Comparison of ENCODE assay signal across 8 cellular contexts in genomic region chr5:177553671-177554429, GRCh38. TPM values are rescaled to one million over a fixed set of nuclear protein-coding genes. Genes with fewer than 3 reads are reported as not detected.
DNase-seq lines count a peak whose midpoint lies in the region; ATAC-seq and TF ChIP-seq lines count a peak whose summit lies in the region.

No MANE protein-coding gene starts in this region.

- no peak overlapping the region for H2AFZ ChIP-seq in GM23338
- 0 out of 2 replicates have a peak overlapping the region, but pooled peaks have one; percentile 12 for H2AFZ ChIP-seq in Loucy (ENCODE audit: low read length)

- H3K4me2 ChIP-seq in GM23338 (peak overlapping the region; percentile 99), Loucy (ENCODE audit: low read depth, low read length, poor library complexity, severe bottlenecking) (peak overlapping the region; percentile 86)

- DNase-seq in GM10248 (ENCODE audit: extremely low spot score): peak; percentile 69
- DNase-seq in GM23338 (ENCODE audit: low spot score): peak; percentile 42
- peak; percentile 53 to 57 for DNase-seq in activated T-cell treated with anti-CD3 and anti-CD28 coated beads, Interleukin-2, amount 50 U/mL, for 72 hours
- peak; percentile 60 for DNase-seq in germinal center (ENCODE audit: low spot score)
- peak; percentile 45 for DNase-seq in occipital lobe (lab: John Stamatoyannopoulos, UW)
- peak; percentile 83 for DNase-seq in upper lobe of right lung
- DNase-seq in DMS114 treated with DMSO at 0.1 percent for 48 hours (lab: John Stamatoyannopoulos, UW; ENCODE audit: unreplicated experiment): no peak

- H4K20me1 ChIP-seq in GM23338 (replicated peaks; ENCODE audit: insufficient read depth) (peaks cover 40% of the 10 kb centered on the region), Loucy (ENCODE audit: insufficient read depth, low read length, poor library complexity, severe bottlenecking) (peaks cover 15% of the 10 kb centered on the region)

- H3K9me2 ChIP-seq in GM23338 (ENCODE audit: insufficient read depth): no peaks in the 10 kb centered on the region
- H3K9me2 ChIP-seq in Loucy (replicated peaks; ENCODE audit: low read depth, low read length): no peaks in the 10 kb centered on the region

- H3K4me3 Mint-ChIP-seq in GM23338: peak overlapping the region; percentile 85
- peak overlapping the region; percentile 82 to 92 for H3K4me3 Mint-ChIP-seq in activated T-cell treated with anti-CD3 and anti-CD28 coated beads, Interleukin-2, amount 50 U/mL, for 72 hours

- H3K79me2 ChIP-seq in GM23338 (replicated peaks; ENCODE audit: insufficient read depth): peaks cover 50% of the 10 kb centered on the region
- H3K79me2 ChIP-seq in Loucy (ENCODE audit: insufficient read depth, low read length): peaks cover 39% of the 10 kb centered on the region

- intact Hi-C loops in upper lobe of right lung (cut with DNase I): no loop called here

- H3K4me1 ChIP-seq in GM23338 (ENCODE audit: insufficient read depth) (peaks cover 10% of the 10 kb centered on the region; the same call in 1 of the 2 replicates), Loucy (ENCODE audit: insufficient read depth, low read length, poor library complexity, severe bottlenecking) (peaks cover 25% of the 10 kb centered on the region), upper lobe of right lung (peaks cover 12% of the 10 kb centered on the region)

- H3K9me3 ChIP-seq in Loucy (ENCODE audit: insufficient read depth, low read depth, low read length) (no peaks in the 10 kb centered on the region), upper lobe of right lung (no peaks in the 10 kb centered on the region)

- POLR2A ChIA-PET in GM10248 (lab: Yijun Ruan, JAX): no interaction called here

- CTCF ChIA-PET in GM10248 (lab: Yijun Ruan, JAX): interaction anchor here (0.9 to 1.1 kb wide), 3 partner anchors 8 to 150 kb away, joined by 3 read pairs; no protein-coding TSS in a partner anchor

- TF ChIP-seq CTCF in GM10248 (IDR thresholded peaks at IDR 0.05; ENCODE audit: control extremely low read depth, extremely low read depth, low read depth, missing control alignments) (no peak), GM23338 (conservative IDR thresholded peaks at IDR 0.05; ENCODE audit: low read depth in 2 of 2) (no peak), Loucy (conservative IDR thresholded peaks at IDR 0.05; ENCODE audit: low read length) (no peak), upper lobe of right lung (IDR thresholded peaks at IDR 0.05) (no peak)

- H3K36me3 Mint-ChIP-seq in GM23338 (ENCODE audit: low read depth): peaks cover 22% of the 10 kb centered on the region
- H3K36me3 Mint-ChIP-seq in activated T-cell treated with anti-CD3 and anti-CD28 coated beads, Interleukin-2, amount 50 U/mL, for 72 hours (ENCODE audit: insufficient read depth in 2 of 2): peaks cover 6 to 8% of the 10 kb centered on the region in 2 donors

- ATAC-seq in GM23338 (peak; percentile 61), upper lobe of right lung (peak; percentile 60)
- peak; percentile 16 to 59 for ATAC-seq in activated T-cell treated with anti-CD3 and anti-CD28 coated beads, Interleukin-2, amount 50 U/mL, for 72 hours (replicated peaks in 1 of 2)

- H3K4me3 ChIP-seq in GM23338: peak overlapping the region; percentile 98
- H3K4me3 ChIP-seq in Loucy (ENCODE audit: low read length, poor library complexity, severe bottlenecking): peak overlapping the region; percentile 79
- peak overlapping the region; percentile 95 for H3K4me3 ChIP-seq in upper lobe of right lung

- H3K27ac ChIP-seq in GM23338 (ENCODE audit: low read depth) (0 out of 2 replicates have a peak overlapping the region, but pooled peaks have one; percentile 26), upper lobe of right lung (peak overlapping the region; percentile 73)

- H3K36me3 ChIP-seq in GM23338 (ENCODE audit: insufficient read depth): peaks cover 11% of the 10 kb centered on the region; the same call in 1 of the 2 replicates
- H3K36me3 ChIP-seq in Loucy (ENCODE audit: insufficient read depth, low read length): no peaks in the 10 kb centered on the region
- peaks cover 21% of the 10 kb centered on the region for H3K36me3 ChIP-seq in upper lobe of right lung

- H3F3A ChIP-seq in GM23338 (replicated peaks; ENCODE audit: low read depth) (peaks cover 15% of the 10 kb centered on the region), Loucy (ENCODE audit: low read depth) (no peaks in the 10 kb centered on the region)

- no peaks in the 10 kb centered on the region; the same call in 2 of the 3 replicates for H3K9me3 Mint-ChIP-seq in GM23338
- H3K9me3 Mint-ChIP-seq in activated T-cell treated with anti-CD3 and anti-CD28 coated beads, Interleukin-2, amount 50 U/mL, for 72 hours: no peaks in the 10 kb centered on the region

- H3K4me1 Mint-ChIP-seq in GM23338: peaks cover 29% of the 10 kb centered on the region
- H3K4me1 Mint-ChIP-seq in activated T-cell treated with anti-CD3 and anti-CD28 coated beads, Interleukin-2, amount 50 U/mL, for 72 hours (ENCODE audit: low read depth): peaks cover 33% of the 10 kb centered on the region

- peaks cover 12% of the 10 kb centered on the region for H3K27me3 Mint-ChIP-seq in GM23338 (ENCODE audit: insufficient read depth, low read depth, poor library complexity)
- no peaks in the 10 kb centered on the region for H3K27me3 Mint-ChIP-seq in activated T-cell treated with anti-CD3 and anti-CD28 coated beads, Interleukin-2, amount 50 U/mL, for 72 hours (ENCODE audit: low read depth)

- H3K27ac Mint-ChIP-seq in GM23338: no peak overlapping the region
- no peak overlapping the region for H3K27ac Mint-ChIP-seq in activated T-cell treated with anti-CD3 and anti-CD28 coated beads, Interleukin-2, amount 50 U/mL, for 72 hours

- H3K9ac ChIP-seq in Loucy (ENCODE audit: low read depth, low read length, poor library complexity, severe bottlenecking): peak overlapping the region; percentile 77

- H3K27me3 ChIP-seq in GM23338 (ENCODE audit: insufficient read depth): no peaks in the 10 kb centered on the region
- H3K27me3 ChIP-seq in Loucy (ENCODE audit: insufficient read depth, low read length, poor library complexity, severe bottlenecking): no peaks in the 10 kb centered on the region
- no peaks in the 10 kb centered on the region for H3K27me3 ChIP-seq in upper lobe of right lung

TF ChIP-seq in GM23338, 12 proteins besides CTCF, POLR2A, EP300 and RAD21:
- TF ChIP-seq ETS1 (IDR thresholded peaks at IDR 0.05): no peak
- no peak for TF ChIP-seq EZH2phosphoT487 (IDR thresholded peaks at IDR 0.05; ENCODE audit: unreplicated experiment)

RNA-seq across cellular contexts. Expression of gene FAM193B, which starts 0.5 kb away (rescaled TPM):
- 46.9 and 58.6 TPM in 2 replicates for total RNA-seq in GM23338 (2014; rRNA removed; shearing (Covaris generic))
- polyA plus RNA-seq in GM23338 (2016; fragmentation: Nextera tagmentation; extraction: Ambion mirVana): 44.4 and 46.1 TPM in 2 replicates
- total RNA-seq in activated T-cell treated with anti-CD3 and anti-CD28 coated beads, Interleukin-2, amount 50 U/mL, for 72 hours: 100 to 1,000 TPM in 1 of 2 donors, 10 to 100 TPM in 1; 79.6 to 105 TPM
- total RNA-seq in occipital lobe: 32.1 TPM
- total RNA-seq in upper lobe of right lung: 76.3 TPM

RNA-seq across cellular contexts. Expression of gene DDX41, which starts 37.1 kb away (rescaled TPM):
- total RNA-seq in GM23338 (2014; rRNA removed; shearing (Covaris generic)): 115 and 139 TPM in 2 replicates
- 67.1 and 73.4 TPM in 2 replicates for polyA plus RNA-seq in GM23338 (2016; fragmentation: Nextera tagmentation; extraction: Ambion mirVana)
- 100 to 1,000 TPM in 1 of 2 donors, 10 to 100 TPM in 1; 89.2 to 117 TPM for total RNA-seq in activated T-cell treated with anti-CD3 and anti-CD28 coated beads, Interleukin-2, amount 50 U/mL, for 72 hours
- total RNA-seq in occipital lobe (63.5 TPM), upper lobe of right lung (61.6 TPM)

RNA-seq across cellular contexts. Expression of gene TMED9, which starts 38.2 kb away (rescaled TPM):
- 130 and 142 TPM in 2 replicates for total RNA-seq in GM23338 (2014; rRNA removed; shearing (Covaris generic))
- 74.4 and 77.2 TPM in 2 replicates for polyA plus RNA-seq in GM23338 (2016; fragmentation: Nextera tagmentation; extraction: Ambion mirVana)
- total RNA-seq in activated T-cell treated with anti-CD3 and anti-CD28 coated beads, Interleukin-2, amount 50 U/mL, for 72 hours: 100 to 1,000 TPM in 1 of 2 donors, 10 to 100 TPM in 1; 96.2 to 107 TPM
- 24.6 TPM for total RNA-seq in occipital lobe
- total RNA-seq in upper lobe of right lung: 133 TPM

RNA-seq across cellular contexts. Expression of gene DOK3, which starts 44.2 kb away (rescaled TPM):
- 4.9 and 11.1 TPM in 2 replicates for total RNA-seq in GM23338 (2014; rRNA removed; shearing (Covaris generic))
- 2.2 and 2.8 TPM in 2 replicates for polyA plus RNA-seq in GM23338 (2016; fragmentation: Nextera tagmentation; extraction: Ambion mirVana)
- 1 to 10 TPM; 4.0 to 5.7 TPM for total RNA-seq in activated T-cell treated with anti-CD3 and anti-CD28 coated beads, Interleukin-2, amount 50 U/mL, for 72 hours
- 3.0 TPM for total RNA-seq in occipital lobe
- 45.6 TPM for total RNA-seq in upper lobe of right lung

RNA-seq across cellular contexts. Expression of gene B4GALT7, which starts 46.1 kb away (rescaled TPM):
- total RNA-seq in GM23338 (2014; rRNA removed; shearing (Covaris generic)): 17.6 and 23.3 TPM in 2 replicates
- 10.0 and 10.4 TPM in 2 replicates for polyA plus RNA-seq in GM23338 (2016; fragmentation: Nextera tagmentation; extraction: Ambion mirVana)
- 10 to 100 TPM; 14.6 to 16.8 TPM for total RNA-seq in activated T-cell treated with anti-CD3 and anti-CD28 coated beads, Interleukin-2, amount 50 U/mL, for 72 hours
- total RNA-seq in occipital lobe (15.8 TPM), upper lobe of right lung (23.2 TPM)
